Comparison of ENCODE assay signal across 8 cellular contexts in genomic region chr6:31897612-31898199, GRCh38. TPM values are rescaled to one million over a fixed set of nuclear protein-coding genes. Genes with fewer than 3 reads are reported as not detected.
DNase-seq lines count a peak whose midpoint lies in the region; ATAC-seq, FAIRE-seq and TF ChIP-seq lines count a peak whose summit lies in the region.

Gene EHMT2 (minus strand): TSS chr6:31897698. CDS start chr6:31897677, 21 bp downstream.

- ATAC-seq in HG02571 (IDR thresholded peaks at IDR 0.05; ENCODE audit: unreplicated experiment), result peak; percentile 42

- DNase-seq in ELF-1 (ENCODE audit: low read depth, low spot score), result peak; percentile 89
- peak; percentile 36 to 82 for DNase-seq in NCI-H187 (lab: John Stamatoyannopoulos, UW)
- DNase-seq in T-helper 2 cell, result peak; percentile 72 to 93 (median 78)
- peak; percentile 79 for DNase-seq in right atrium auricular region (ENCODE audit: low spot score)
- peak; percentile 92 for DNase-seq in putamen (ENCODE audit: low spot score)
- peak; percentile 92 for DNase-seq in urothelium cell line (ENCODE audit: low spot score)

- peak within 1 kb of the TSS; percentile 94 for H3K27ac ChIP-seq in angular gyrus (ENCODE audit: low read depth, low read length)
- peak within 1 kb of the TSS; percentile 87 to 92 for H3K27ac ChIP-seq in right atrium auricular region

- TF ChIP-seq CTCF in right atrium auricular region (IDR thresholded peaks at IDR 0.05), result no peak

- peaks cover 6% of the 10 kb centered on the region for H3K36me3 ChIP-seq in right atrium auricular region

- peaks cover 0 to 44% of the 10 kb centered on the region in 2 donors for H3K4me1 ChIP-seq in right atrium auricular region

- peak within 1 kb of the TSS; percentile 96 to 99 for H3K4me3 ChIP-seq in right atrium auricular region

- no peak for FAIRE-seq in urothelium cell line (lab: Jason Lieb, UNC)

- H3K27me3 ChIP-seq in right atrium auricular region, result no peaks in the 10 kb centered on the region

- H3K9me3 ChIP-seq in right atrium auricular region, result no peaks in the 10 kb centered on the region

RNA-seq across cellular contexts. Expression of gene EHMT2, which starts in this region (rescaled TPM):
- total RNA-seq in right atrium auricular region, result 10 to 100 TPM; 10.5 to 19.1 TPM

Comparison
In these comparisons a context has a peak if more than half of its experiments do, and no peak if none do; other contexts are left out.
1. Peak in every context shown above with its lines: DNase-seq, ATAC-seq, H3K4me3 ChIP-seq and H3K27ac ChIP-seq.